In the genomic region with DNA sequence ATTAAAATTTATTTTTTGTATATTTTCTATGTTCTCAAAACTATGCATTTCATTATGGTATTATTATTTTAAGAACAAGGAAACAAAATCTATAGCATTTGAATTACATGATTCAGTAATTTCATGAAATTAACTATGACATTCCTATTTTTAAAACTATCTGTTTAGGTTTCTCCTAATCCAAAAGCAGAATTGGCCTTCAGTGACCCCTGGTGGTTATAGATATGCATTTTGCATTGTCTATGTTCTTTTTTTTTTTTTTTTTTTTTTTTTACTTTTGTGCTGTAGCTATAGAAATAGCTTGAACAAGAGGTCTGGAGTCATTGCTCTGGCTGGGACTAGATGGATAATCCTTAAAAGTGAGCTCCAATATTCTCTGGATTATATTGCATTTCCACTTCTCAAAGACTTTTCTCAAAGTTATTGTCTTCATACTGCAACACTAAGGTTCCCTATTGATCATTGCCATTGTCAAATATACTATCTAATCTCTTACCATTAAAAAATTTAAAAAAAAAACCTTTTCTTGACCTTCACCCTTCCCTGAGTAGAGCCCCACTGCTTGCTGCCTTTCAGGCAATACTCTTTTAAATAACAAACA, we compare ENCODE assay signal across 9 cellular contexts. TPM values are rescaled to one million over a fixed set of nuclear protein-coding genes. Genes with fewer than 3 reads are reported as not detected.
A peak's percentile ranks its signal among the peaks of the same experiment; 100 is the strongest.
DNase-seq lines count a peak whose midpoint lies in the region; TF ChIP-seq lines count a peak whose summit lies in the region.
"Had no signal": no experiment of that assay in that cellular context is flagged by ENCODE, and none has a peak within 500 bp of the region (broad histone marks: within the 10 kb centered on the region; RNA-seq: fewer than 3 reads in every experiment).

No MANE protein-coding gene starts in this region.

- peak; percentile 55 for TF ChIP-seq CTCF in GM12872 (IDR thresholded peaks at IDR 0.05; ENCODE audit: insufficient read depth, low read depth, low read length)
- TF ChIP-seq CTCF in cardiac fibroblast (IDR thresholded peaks at IDR 0.05; ENCODE audit: low read depth, low read length), result peak; percentile 52
- TF ChIP-seq CTCF in neural crest cell (conservative IDR thresholded peaks at IDR 0.05), result peak; percentile 78

- H3K36me3 Mint-ChIP-seq in neural crest cell (ENCODE audit: low read depth), result peaks cover 10% of the 10 kb centered on the region

- H3K4me3 Mint-ChIP-seq in neural crest cell, result no peak overlapping the region
- H3K4me3 Mint-ChIP-seq: dendritic cell treated with granulocyte-macrophage colony-stimulating factor and Interleukin-4, amounts not matched to agents 40 ng/mL and 50 ng/mL, for 4 days had no signal

- H3K27ac Mint-ChIP-seq in neural crest cell (ENCODE audit: unreplicated experiment), result no peak overlapping the region
- H3K27ac Mint-ChIP-seq: dendritic cell treated with granulocyte-macrophage colony-stimulating factor and Interleukin-4, amounts not matched to agents 40 ng/mL and 50 ng/mL, for 4 days had no signal

- no peak overlapping the region for H3K4me3 ChIP-seq in cardiac fibroblast (replicated peaks in 1 of 2; ENCODE audit: low read depth in 2 of 2, low read length in 2 of 2)

- peak; percentile 47 for DNase-seq in AG08395 (ENCODE audit: low spot score)
- DNase-seq in NCI-H2227 treated with DMSO at 0.1 percent for 48 hours (lab: John Stamatoyannopoulos, UW), result peak; percentile 0
- peak; percentile 70 to 75 for DNase-seq in cardiac fibroblast (ENCODE audit: low read depth in 2 of 2)
- DNase-seq in neural crest cell (ENCODE audit: low read depth, low spot score), result no peak
- DNase-seq in stimulated activated CD4-positive, alpha-beta T cell treated with anti-CD3 and anti-CD28 coated beads, Interleukin-4, amount 100 ng/mL, for 1 hour, result no peak
- DNase-seq in cortex of kidney (lab: John Stamatoyannopoulos, UW), result no peak
- DNase-seq in NCI-H524 treated with DMSO at 0.1 percent for 48 hours (lab: John Stamatoyannopoulos, UW), result no peak

- H3K9me3 Mint-ChIP-seq in neural crest cell, result peaks cover 16% of the 10 kb centered on the region

- no peaks in the 10 kb centered on the region for H3K27me3 Mint-ChIP-seq in neural crest cell (ENCODE audit: low read depth)
- H3K27me3 Mint-ChIP-seq: dendritic cell treated with granulocyte-macrophage colony-stimulating factor and Interleukin-4, amounts not matched to agents 40 ng/mL and 50 ng/mL, for 4 days had no signal

- H3K4me1 Mint-ChIP-seq in neural crest cell, result no peaks in the 10 kb centered on the region

RNA-seq across cellular contexts. Expression of a gene that starts 15.9 kb away (rescaled TPM):
- 17.5 and 18.3 TPM in 2 replicates for total RNA-seq in neural crest cell

RNA-seq across cellular contexts. Expression of a gene that starts 16.6 kb away (rescaled TPM):
- 71.0 and 71.1 TPM in 2 replicates for total RNA-seq in neural crest cell

Comparison
In these comparisons a context has a peak if more than half of its experiments do, and no peak if none do; other contexts are left out.
1. DNase-seq: peak in AG08395 (single experiment), NCI-H2227 treated with DMSO at 0.1 percent for 48 hours (single experiment) and cardiac fibroblast (2 of 2); none in neural crest cell (single experiment), stimulated activated CD4-positive, alpha-beta T cell treated with anti-CD3 and anti-CD28 coated beads, Interleukin-4, amount 100 ng/mL, for 1 hour (single experiment), cortex of kidney (single experiment) and NCI-H524 treated with DMSO at 0.1 percent for 48 hours (single experiment).
2. Peak in every context shown above with its lines, with median percentiles within 50 percentile points of each other: CTCF ChIP-seq.